20 cellular contexts compared by ENCODE assay signal in the genomic region with DNA sequence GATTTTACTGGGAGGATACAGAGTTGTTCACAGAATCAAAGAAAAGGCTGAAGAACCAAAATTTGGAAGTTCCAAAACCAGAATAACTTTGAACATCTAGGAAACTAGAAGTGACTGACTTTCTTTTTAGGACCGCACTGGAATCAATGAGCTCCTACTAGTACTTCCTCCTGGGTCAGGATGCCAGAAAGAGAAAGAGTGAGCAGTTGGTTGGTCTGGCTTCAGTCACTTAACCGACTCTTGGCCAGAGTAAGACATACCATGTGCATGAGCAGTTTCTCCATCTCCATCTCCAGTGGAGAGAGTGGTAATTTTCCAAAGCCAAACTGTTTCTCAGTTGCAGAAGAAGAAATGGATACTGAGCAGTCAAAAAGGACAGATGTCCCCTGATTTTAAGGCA. TPM values are rescaled to one million over a fixed set of nuclear protein-coding genes. Genes with fewer than 3 reads are reported as not detected.
DNase-seq lines count a peak whose midpoint lies in the region; ATAC-seq and TF ChIP-seq lines count a peak whose summit lies in the region.
"Had no signal": no experiment of that assay in that cellular context is flagged by ENCODE, and none has a peak within 500 bp of the region (broad histone marks: within the 10 kb centered on the region; RNA-seq: fewer than 3 reads in every experiment).

No MANE protein-coding gene starts in this region.

- TF ChIP-seq RAD21 in SK-N-SH (IDR thresholded peaks at IDR 0.05; ENCODE audit: low read length) = no peak

- POLR2A ChIA-PET in AG04449 (lab: Yijun Ruan, JAX) = no interaction called here
- POLR2A ChIA-PET in SK-N-SH (lab: Yijun Ruan, JAX) = no interaction called here
- POLR2A ChIA-PET in OCI-LY7 (lab: Charles Lee) = no interaction called here

- DNase-seq in AG04449 (ENCODE audit: low read depth, low spot score) = peak; percentile 63
- peak; percentile 82 for DNase-seq in GM04503 (ENCODE audit: low read depth)
- DNase-seq in SK-N-SH = no peak
- DNase-seq in fibroblast of villous mesenchyme (ENCODE audit: low read depth) = peak; percentile 76
- no peak for DNase-seq in OCI-LY7 (ENCODE audit: low spot score)
- no peak for DNase-seq in NCI-H146 treated with DMSO at 0.1 percent for 48 hours (lab: John Stamatoyannopoulos, UW; ENCODE audit: unreplicated experiment)
- DNase-seq in NCI-H2029 treated with DMSO at 0.1 percent for 48 hours (lab: John Stamatoyannopoulos, UW) = no peak
- DNase-seq: activated gamma-delta T cell, glutamatergic neuron, midbrain, NCI-H187, NCI-H526 treated with DMSO at 0.1 percent for 48 hours, occipital lobe, T-helper 2 cell had no signal

- H3K4me1 ChIP-seq in SK-N-SH (ENCODE audit: control insufficient read depth in 1 of 2, insufficient read depth in 2 of 2, low read depth in 1 of 2, low read length in 1 of 2) (no peaks in the 10 kb centered on the region), OCI-LY7 (ENCODE audit: insufficient read depth, low read length, poor library complexity, severe bottlenecking) (no peaks in the 10 kb centered on the region)
- H3K4me1 ChIP-seq: breast epithelium had no signal

- H3K27ac ChIP-seq in SK-N-SH (ENCODE audit: low read depth in 2 of 2, low read length in 1 of 2) (no peak overlapping the region), OCI-LY7 (ENCODE audit: low read depth, low read length, poor library complexity, severe bottlenecking) (no peak overlapping the region)
- H3K27ac ChIP-seq: breast epithelium, KMS-11 had no signal

- WGBS in SK-N-SH (ENCODE audit: low lambda C conversion rate) = 9% methylated on average over 2 of the region's 2 CpGs

- BruUV-seq in OCI-LY7 (replicated peaks; lab: Mats Ljungman, UMichigan) = no TSS peak

- no peak for TF ChIP-seq EP300 in SK-N-SH (IDR thresholded peaks at IDR 0.05; ENCODE audit: borderline replicate concordance in 1 of 2, low read depth in 1 of 2, low read length in 1 of 2)

- no peak overlapping the region for H2AFZ ChIP-seq in SK-N-SH (ENCODE audit: low read depth)
- H2AFZ ChIP-seq in OCI-LY7 (ENCODE audit: low read length) = no peak overlapping the region

- no peak for TF ChIP-seq CTCF in AG04449 (IDR thresholded peaks at IDR 0.05; ENCODE audit: insufficient read depth, low read length, missing control alignments)
- TF ChIP-seq CTCF in SK-N-SH (IDR thresholded peaks at IDR 0.05) = no peak
- no peak for TF ChIP-seq CTCF in fibroblast of villous mesenchyme (IDR thresholded peaks at IDR 0.05; ENCODE audit: insufficient read depth, low read depth, low read length)
- TF ChIP-seq CTCF in OCI-LY7 (conservative IDR thresholded peaks at IDR 0.05; ENCODE audit: low read length) = no peak

- H3K27me3 ChIP-seq in SK-N-SH (ENCODE audit: insufficient read depth) = peaks cover 30% of the 10 kb centered on the region
- H3K27me3 ChIP-seq: breast epithelium had no signal

- H4K20me1 ChIP-seq in SK-N-SH (ENCODE audit: insufficient read depth) = no peaks in the 10 kb centered on the region
- H4K20me1 ChIP-seq in OCI-LY7 (ENCODE audit: insufficient read depth, low read length) = no peaks in the 10 kb centered on the region

- CTCF ChIA-PET in AG04449 (lab: Yijun Ruan, JAX) (interaction anchor here (1.0 to 8.6 kb wide), 3 partner anchors 29 to 117 kb away, joined by 4 to 203 read pairs (median 4); no protein-coding TSS in a partner anchor), SK-N-SH (lab: Yijun Ruan, JAX) (no interaction called here), OCI-LY7 (lab: Charles Lee; ENCODE audit: unreplicated experiment) (no interaction called here)

- no peaks in the 10 kb centered on the region for H3F3A ChIP-seq in SK-N-SH (replicated peaks; ENCODE audit: insufficient read depth)

- no peak overlapping the region for H3K9ac ChIP-seq in SK-N-SH
- H3K9ac ChIP-seq: KMS-11 had no signal

- H3K4me2 ChIP-seq in SK-N-SH (no peak overlapping the region), OCI-LY7 (ENCODE audit: low read length) (no peak overlapping the region)
- H3K4me2 ChIP-seq: KMS-11 had no signal

- ATAC-seq in HG02763 (IDR thresholded peaks at IDR 0.05; ENCODE audit: unreplicated experiment) = no peak
- ATAC-seq: activated CD4-positive, CD25-positive, alpha-beta regulatory T cell treated with anti-CD3 and anti-CD28 coated beads, Interleukin-2, amount 50 U/mL, for 24 hours; stimulated activated effector memory CD8-positive, alpha-beta T cell treated with anti-CD3 and anti-CD28 coated beads, Interleukin-12 subunit alpha, Interleukin-12 subunit beta, amount 100 ng/mL, for 72 hours had no signal

- H3K36me3 ChIP-seq in SK-N-SH (replicated peaks in 1 of 2; ENCODE audit: control insufficient read depth in 1 of 2, insufficient read depth in 2 of 2, low read length in 1 of 2) (no peaks in the 10 kb centered on the region), OCI-LY7 (ENCODE audit: insufficient read depth, low read length) (no peaks in the 10 kb centered on the region)
- H3K36me3 ChIP-seq: breast epithelium had no signal

- H3K9me3 ChIP-seq in SK-N-SH (no peaks in the 10 kb centered on the region), OCI-LY7 (ENCODE audit: low read length) (no peaks in the 10 kb centered on the region)
- H3K9me3 ChIP-seq: breast epithelium had no signal

- H3K4me3 ChIP-seq in AG04449 (ENCODE audit: low read depth, low read length) (no peak overlapping the region), SK-N-SH (ENCODE audit: low read depth in 2 of 2, low read length in 1 of 2) (no peak overlapping the region), fibroblast of villous mesenchyme (ENCODE audit: low read depth, low read length) (no peak overlapping the region), OCI-LY7 (ENCODE audit: low read depth, low read length, poor library complexity, severe bottlenecking) (no peak overlapping the region)
- H3K4me3 ChIP-seq: breast epithelium had no signal

- H3K9me2 ChIP-seq in SK-N-SH (no peaks in the 10 kb centered on the region), OCI-LY7 (ENCODE audit: insufficient read depth, low read length) (no peaks in the 10 kb centered on the region)

- no peaks in the 10 kb centered on the region for H3K79me2 ChIP-seq in SK-N-SH (ENCODE audit: insufficient read depth)
- no peaks in the 10 kb centered on the region for H3K79me2 ChIP-seq in OCI-LY7 (ENCODE audit: insufficient read depth, low read depth, low read length)

- intact Hi-C loops in OCI-LY7 (cut with micrococcal nuclease; ENCODE audit: unreplicated experiment) = loop anchor here (10.0 kb wide), 2 partner anchors 118 to 728 kb away; no protein-coding TSS in a partner anchor

TF ChIP-seq in SK-N-SH, 30 proteins besides CTCF, POLR2A, EP300 and RAD21:
- TF ChIP-seq FOSL2 (IDR thresholded peaks at IDR 0.05; ENCODE audit: borderline replicate concordance, low read depth) (no peak), NFIC (IDR thresholded peaks at IDR 0.05; ENCODE audit: borderline replicate concordance) (peak; percentile 47), TCF12 (IDR thresholded peaks at IDR 0.05) (peak; percentile 47)

RNA-seq across cellular contexts. Expression of gene MTUS2, which starts 27.1 kb away (rescaled TPM):
- 1.2 and 1.7 TPM in 2 replicates for polyA plus RNA-seq in SK-N-SH (2012; rRNA removed)
- 1.2 and 1.6 TPM in 2 replicates for polyA plus RNA-seq in SK-N-SH (2012; cell fraction: cytosol; rRNA removed)
- 2.3 and 2.8 TPM in 2 replicates for polyA plus RNA-seq in SK-N-SH (2012; cell fraction: nucleus; rRNA removed)
- total RNA-seq in fibroblast of villous mesenchyme = 0.32 and 1.3 TPM in 2 replicates
- total RNA-seq in OCI-LY7 (2014; rRNA removed; shearing (Covaris generic)) = 0.16 and 1.2 TPM in 2 replicates
- total RNA-seq in OCI-LY7 (2022) = 9.8 TPM in 2 replicates
- total RNA-seq: B cell had no signal

Comparison
In these comparisons a context has a peak if more than half of its experiments do, and no peak if none do; other contexts are left out.
1. DNase-seq: peak in AG04449 (single experiment), GM04503 (single experiment) and fibroblast of villous mesenchyme (single experiment); none in SK-N-SH (single experiment), OCI-LY7 (single experiment), NCI-H146 treated with DMSO at 0.1 percent for 48 hours (single experiment) and NCI-H2029 treated with DMSO at 0.1 percent for 48 hours (single experiment).